Comparison of ENCODE assay signal across 10 cellular contexts in genomic region chr5:80153586-80154126, GRCh38.
A peak's percentile ranks its signal among the peaks of the same experiment; 100 is the strongest.
DNase-seq lines count a peak whose midpoint lies in the region; ATAC-seq and TF ChIP-seq lines count a peak whose summit lies in the region.
"Had no signal": no experiment of that assay in that cellular context is flagged by ENCODE, and none has a peak within 500 bp of the region (broad histone marks: within the 10 kb centered on the region; RNA-seq: fewer than 3 reads in every experiment).

No MANE protein-coding gene starts in this region.

- peak overlapping the region; percentile 43 for H3K27ac Mint-ChIP-seq in WTC11

- H3K4me1 Mint-ChIP-seq in WTC11: peaks cover 54% of the 10 kb centered on the region

- CTCF ChIA-PET in WTC11 (lab: Charles Lee): no interaction called here
- CTCF ChIA-PET in HEK293T (lab: Yijun Ruan, JAX): no interaction called here

- H3K36me3 Mint-ChIP-seq in WTC11: peaks cover 66% of the 10 kb centered on the region

- no peak for ATAC-seq in WTC11

- TF ChIP-seq CTCF in WTC11 (IDR thresholded peaks at IDR 0.05): no peak

- no peaks in the 10 kb centered on the region for H3K9me3 Mint-ChIP-seq in WTC11

- no peak overlapping the region for H3K4me3 Mint-ChIP-seq in WTC11

- no peaks in the 10 kb centered on the region for H3K27me3 Mint-ChIP-seq in WTC11 (ENCODE audit: low read depth)

- intact Hi-C loops in head of caudate nucleus (cut with DNase I): no loop called here

- POLR2A ChIA-PET in WTC11 (lab: Charles Lee): no interaction called here
- POLR2A ChIA-PET in HEK293T (lab: Yijun Ruan, JAX): no interaction called here

- DNase-seq in HuH-7 (ENCODE audit: low spot score) (peak; percentile 11), WTC11 (ENCODE audit: low spot score) (no peak), head of caudate nucleus (peak in 34 of 42 donors; percentile 32 to 77 (median 57)), pons (ENCODE audit: low spot score) (peak; percentile 69), HEK293T (ENCODE audit: extremely low spot score) (no peak), NCI-H774 (lab: John Stamatoyannopoulos, UW) (no peak), RKO (ENCODE audit: low spot score) (no peak)
- DNase-seq: DMS53; NCI-H1436 treated with DMSO at 0.1 percent for 48 hours; stimulated activated CD4-positive, alpha-beta T cell treated with anti-CD3 and anti-CD28 coated beads, Interleukin-2, amount 100 ng/mL, for 48 hours had no signal

TF ChIP-seq in WTC11, 78 proteins besides CTCF, POLR2A, EP300 and RAD21:
- TF ChIP-seq ESRRA (CRISPR knock-in tag; IDR thresholded peaks at IDR 0.05; ENCODE audit: borderline replicate concordance): no peak
- no peak for TF ChIP-seq ZNF396 (CRISPR knock-in tag; IDR thresholded peaks at IDR 0.05; ENCODE audit: borderline replicate concordance)
- no peak for TF ChIP-seq NR2C2 (CRISPR knock-in tag; IDR thresholded peaks at IDR 0.05)
- no peak for TF ChIP-seq NFATC4 (CRISPR knock-in tag; IDR thresholded peaks at IDR 0.05)
- no peak for TF ChIP-seq CREB1 (CRISPR knock-in tag; IDR thresholded peaks at IDR 0.05)
- no peak for TF ChIP-seq ZNF423 (CRISPR knock-in tag; IDR thresholded peaks at IDR 0.05)
- TF ChIP-seq FOXP1 (CRISPR knock-in tag; IDR thresholded peaks at IDR 0.05; ENCODE audit: borderline replicate concordance): no peak
- no peak for TF ChIP-seq TEAD4 (CRISPR knock-in tag; IDR thresholded peaks at IDR 0.05)
- no peak for TF ChIP-seq JUN (CRISPR knock-in tag; IDR thresholded peaks at IDR 0.05)
- no peak for TF ChIP-seq SP1 (CRISPR knock-in tag; conservative IDR thresholded peaks at IDR 0.05)
- TF ChIP-seq, protein P1, sequence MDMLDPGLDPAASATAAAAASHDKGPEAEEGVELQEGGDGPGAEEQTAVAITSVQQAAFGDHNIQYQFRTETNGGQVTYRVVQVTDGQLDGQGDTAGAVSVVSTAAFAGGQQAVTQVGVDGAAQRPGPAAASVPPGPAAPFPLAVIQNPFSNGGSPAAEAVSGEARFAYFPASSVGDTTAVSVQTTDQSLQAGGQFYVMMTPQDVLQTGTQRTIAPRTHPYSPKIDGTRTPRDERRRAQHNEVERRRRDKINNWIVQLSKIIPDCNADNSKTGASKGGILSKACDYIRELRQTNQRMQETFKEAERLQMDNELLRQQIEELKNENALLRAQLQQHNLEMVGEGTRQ (CRISPR knock-in tag; IDR thresholded peaks at IDR 0.05): no peak

TF ChIP-seq in HEK293T, 16 proteins besides CTCF, POLR2A, EP300 and RAD21:
- TF ChIP-seq TARDBP (IDR thresholded peaks at IDR 0.05): no peak
- no peak for TF ChIP-seq FOXK2 (IDR thresholded peaks at IDR 0.05)
- no peak for TF ChIP-seq PKNOX1 (IDR thresholded peaks at IDR 0.05)
- no peak for TF ChIP-seq CTBP1 (IDR thresholded peaks at IDR 0.05; ENCODE audit: borderline replicate concordance)
- no peak for TF ChIP-seq SUZ12 (IDR thresholded peaks at IDR 0.05)
- no peak for TF ChIP-seq HDGF (IDR thresholded peaks at IDR 0.05; ENCODE audit: borderline replicate concordance)
- TF ChIP-seq SP1 (IDR thresholded peaks at IDR 0.05): no peak
- TF ChIP-seq L3MBTL2 (conservative IDR thresholded peaks at IDR 0.05): no peak
- TF ChIP-seq ELF4 (IDR thresholded peaks at IDR 0.05): no peak

Comparison
In these comparisons a context has a peak if more than half of its experiments do, and no peak if none do; other contexts are left out.
1. DNase-seq: peak in HuH-7 (single experiment), head of caudate nucleus (34 of 42) and pons (single experiment); none in WTC11 (single experiment), HEK293T (single experiment), NCI-H774 (single experiment) and RKO (single experiment).